In genomic region chrX:9566150-9566621, GRCh38 we compare ENCODE assay signal across 8 cellular contexts.
A peak's percentile ranks its signal among the peaks of the same experiment; 100 is the strongest.
DNase-seq lines count a peak whose midpoint lies in the region; ATAC-seq and TF ChIP-seq lines count a peak whose summit lies in the region.

No MANE protein-coding gene starts in this region.

- no peak overlapping the region for H3K4me2 ChIP-seq in hepatocyte

- H3K4me3 Mint-ChIP-seq in stimulated activated naive CD8-positive, alpha-beta T cell treated with anti-CD3 and anti-CD28 coated beads, Interleukin-15, amount 100 ng/mL, for 72 hours, result no peak overlapping the region

- H3K27ac ChIP-seq in A673 (ENCODE audit: low read depth, low read length, poor library complexity, severe bottlenecking) (peak overlapping the region; percentile 18), hepatocyte (no peak overlapping the region), suprapubic skin (no peak overlapping the region)

- POLR2A ChIA-PET in A673 (lab: Charles Lee; ENCODE audit: low non-redundant PET), result no interaction called here

- TF ChIP-seq POLR2A in suprapubic skin (IDR thresholded peaks at IDR 0.05), result no peak

- no peaks in the 10 kb centered on the region for H3K27me3 ChIP-seq in A673 (replicated peaks; ENCODE audit: insufficient read depth, low read depth, low read length, poor library complexity)
- H3K27me3 ChIP-seq in hepatocyte, result no peaks in the 10 kb centered on the region
- no peaks in the 10 kb centered on the region for H3K27me3 ChIP-seq in suprapubic skin

- H3K36me3 ChIP-seq in A673 (ENCODE audit: insufficient read depth, low read length, poor library complexity, severe bottlenecking) (no peaks in the 10 kb centered on the region), hepatocyte (replicated peaks; ENCODE audit: insufficient read depth, low read depth) (no peaks in the 10 kb centered on the region), suprapubic skin (no peaks in the 10 kb centered on the region)

- no peak overlapping the region for H2AFZ ChIP-seq in hepatocyte

- H3K79me2 ChIP-seq in hepatocyte, result peaks cover 6% of the 10 kb centered on the region

- H3K9me3 ChIP-seq in A673 (ENCODE audit: low read depth, low read length, poor library complexity, severe bottlenecking) (no peaks in the 10 kb centered on the region), hepatocyte (ENCODE audit: low read depth) (no peaks in the 10 kb centered on the region), suprapubic skin (no peaks in the 10 kb centered on the region)

- H3K4me1 ChIP-seq in A673 (ENCODE audit: insufficient read depth, low read length, poor library complexity, severe bottlenecking) (peaks cover 23% of the 10 kb centered on the region), hepatocyte (ENCODE audit: insufficient read depth) (no peaks in the 10 kb centered on the region), suprapubic skin (peaks cover 14% of the 10 kb centered on the region)

- H3K36me3 Mint-ChIP-seq in activated naive CD4-positive, alpha-beta T cell treated with anti-CD3 and anti-CD28 coated beads, Interleukin-2, amount 50 U/mL, for 72 hours, result peaks cover 0 to 6% of the 10 kb centered on the region in 2 donors

- peaks cover 7% of the 10 kb centered on the region for H3K4me1 Mint-ChIP-seq in stimulated activated naive CD8-positive, alpha-beta T cell treated with anti-CD3 and anti-CD28 coated beads, Interleukin-15, amount 100 ng/mL, for 72 hours

- H3K27me3 Mint-ChIP-seq in stimulated activated naive CD8-positive, alpha-beta T cell treated with anti-CD3 and anti-CD28 coated beads, Interleukin-15, amount 100 ng/mL, for 72 hours, result no peaks in the 10 kb centered on the region

- WGBS in hepatocyte (ENCODE audit: low lambda C conversion rate, missing lambda C conversion rate), result 57% methylated on average over 6 of the region's 6 CpGs
- WGBS in suprapubic skin, result 26% methylated on average over 6 of the region's 6 CpGs

- intact Hi-C loops in A673 (cut with micrococcal nuclease; ENCODE audit: unreplicated experiment), result no loop called here

- peak; percentile 73 to 76 for ATAC-seq in activated naive CD4-positive, alpha-beta T cell treated with anti-CD3 and anti-CD28 coated beads, Interleukin-2, amount 50 U/mL, for 72 hours
- peak; percentile 71 for ATAC-seq in stimulated activated naive CD8-positive, alpha-beta T cell treated with anti-CD3 and anti-CD28 coated beads, Interleukin-15, amount 100 ng/mL, for 72 hours
- ATAC-seq in HG03439 (IDR thresholded peaks at IDR 0.05; ENCODE audit: unreplicated experiment), result no peak

- H3K4me3 ChIP-seq in A673 (ENCODE audit: low read depth, low read length, poor library complexity, severe bottlenecking) (no peak overlapping the region), hepatocyte (no peak overlapping the region), suprapubic skin (no peak overlapping the region)

- no peaks in the 10 kb centered on the region for H3K9me2 ChIP-seq in hepatocyte (replicated peaks; ENCODE audit: insufficient read depth)

- CTCF ChIA-PET in A673 (lab: Charles Lee), result no interaction called here

- H3K27ac Mint-ChIP-seq in activated naive CD4-positive, alpha-beta T cell treated with anti-CD3 and anti-CD28 coated beads, Interleukin-2, amount 50 U/mL, for 72 hours, result no peak overlapping the region
- peak overlapping the region in 1 of 2 donors; percentile 52 for H3K27ac Mint-ChIP-seq in stimulated activated naive CD8-positive, alpha-beta T cell treated with anti-CD3 and anti-CD28 coated beads, Interleukin-15, amount 100 ng/mL, for 72 hours

- no peak for TF ChIP-seq EP300 in suprapubic skin (IDR thresholded peaks at IDR 0.05)

- TF ChIP-seq CTCF in A673 (conservative IDR thresholded peaks at IDR 0.05; ENCODE audit: low read depth, low read length), result no peak
- TF ChIP-seq CTCF in hepatocyte (IDR thresholded peaks at IDR 0.05; ENCODE audit: poor library complexity), result no peak
- TF ChIP-seq CTCF in suprapubic skin (IDR thresholded peaks at IDR 0.05), result no peak

- H3K9me3 Mint-ChIP-seq in activated naive CD4-positive, alpha-beta T cell treated with anti-CD3 and anti-CD28 coated beads, Interleukin-2, amount 50 U/mL, for 72 hours, result no peaks in the 10 kb centered on the region
- no peaks in the 10 kb centered on the region for H3K9me3 Mint-ChIP-seq in stimulated activated naive CD8-positive, alpha-beta T cell treated with anti-CD3 and anti-CD28 coated beads, Interleukin-15, amount 100 ng/mL, for 72 hours

- no peaks in the 10 kb centered on the region for H4K20me1 ChIP-seq in hepatocyte (ENCODE audit: insufficient read depth, poor library complexity, severe bottlenecking)

- BruUV-seq in A673 (replicated peaks; lab: Mats Ljungman, UMichigan), result no TSS peak

- peak; percentile 80 for DNase-seq in A673 (ENCODE audit: low spot score)
- DNase-seq in HT1080 (ENCODE audit: low read depth), result peak; percentile 87
- peak in 1 of 2 donors; percentile 4 for DNase-seq in activated naive CD4-positive, alpha-beta T cell treated with anti-CD3 and anti-CD28 coated beads, Interleukin-2, amount 50 U/mL, for 72 hours (ENCODE audit: low spot score in 2 of 2)
- DNase-seq in hepatocyte (ENCODE audit: low spot score), result peak; percentile 28
- peak in 1 of 2 donors; percentile 11 for DNase-seq in stimulated activated naive CD8-positive, alpha-beta T cell treated with anti-CD3 and anti-CD28 coated beads, Interleukin-15, amount 100 ng/mL, for 72 hours
- DNase-seq in mesenteric fat pad (ENCODE audit: low spot score), result no peak
- DNase-seq in suprapubic skin (ENCODE audit: low spot score in 2 of 2), result no peak

Comparison
In these comparisons a context has a peak if more than half of its experiments do, and no peak if none do; other contexts are left out.
1. DNase-seq: peak in A673 (single experiment), HT1080 (single experiment) and hepatocyte (single experiment); none in mesenteric fat pad (single experiment) and suprapubic skin (0 of 2).